In genomic region chr2:240599141-240599583, GRCh38 we compare ENCODE assay signal across 30 cellular contexts. TPM values are rescaled to one million over a fixed set of nuclear protein-coding genes. Genes with fewer than 3 reads are reported as not detected.
A peak's percentile ranks its signal among the peaks of the same experiment; 100 is the strongest.
DNase-seq lines count a peak whose midpoint lies in the region; ATAC-seq and TF ChIP-seq lines count a peak whose summit lies in the region.
"Had no signal": no experiment of that assay in that cellular context is flagged by ENCODE, and none has a peak within 500 bp of the region (broad histone marks: within the 10 kb centered on the region; RNA-seq: fewer than 3 reads in every experiment).

No MANE protein-coding gene starts in this region.

- POLR2A ChIA-PET in A673 (lab: Charles Lee; ENCODE audit: low non-redundant PET): no interaction called here

- H4K20me1 ChIP-seq in MM.1S (ENCODE audit: insufficient read depth, low read length): no peaks in the 10 kb centered on the region

- CTCF ChIA-PET in A673 (lab: Charles Lee): no interaction called here

- no peak overlapping the region for H3K4me3 Mint-ChIP-seq in activated T-cell treated with anti-CD3 and anti-CD28 coated beads, Interleukin-2, amount 50 U/mL, for 72 hours
- H3K4me3 Mint-ChIP-seq in CD14-positive monocyte (no peak overlapping the region), nephron progenitor cell (no peak overlapping the region)
- H3K4me3 Mint-ChIP-seq in stimulated activated memory B cell treated with anti-CD40 and anti-IgM and Interleukin-4, amounts not matched to agents 10 μg/mL and 1 μg/mL and 100 μg/mL, for 72 hours: no peak overlapping the region
- H3K4me3 Mint-ChIP-seq: activated CD4-positive, alpha-beta T cell treated with anti-CD3 and anti-CD28 coated beads for 36 hours; activated naive CD8-positive, alpha-beta T cell treated with anti-CD3 and anti-CD28 coated beads, Interleukin-2, amount 50 U/mL, for 24 hours; B cell; CD8-positive, alpha-beta memory T cell; HFFc6; naive B cell; stimulated activated naive CD8-positive, alpha-beta T cell treated with anti-CD3 and anti-CD28 coated beads, Interleukin-15, Interleukin-2, amounts not matched to agents 100 ng/mL and 50 ng/mL, for 24 hours had no signal

- H2AFZ ChIP-seq in MM.1S (ENCODE audit: low read length): no peak overlapping the region
- H2AFZ ChIP-seq: PC-9 had no signal

- no peak overlapping the region for H3K9ac ChIP-seq in MM.1S (ENCODE audit: low read length)

- no peaks in the 10 kb centered on the region for H3K36me3 Mint-ChIP-seq in activated T-cell treated with anti-CD3 and anti-CD28 coated beads, Interleukin-2, amount 50 U/mL, for 72 hours (ENCODE audit: insufficient read depth in 2 of 2)
- H3K36me3 Mint-ChIP-seq in CD14-positive monocyte: peaks cover 36 to 68% of the 10 kb centered on the region in 2 donors
- no peaks in the 10 kb centered on the region for H3K36me3 Mint-ChIP-seq in activated naive CD4-positive, alpha-beta T cell treated with anti-CD3 and anti-CD28 coated beads, Interleukin-2, amount 50 U/mL, for 72 hours
- H3K36me3 Mint-ChIP-seq in nephron progenitor cell (ENCODE audit: low read depth): peaks cover 6% of the 10 kb centered on the region
- peaks cover 29% of the 10 kb centered on the region for H3K36me3 Mint-ChIP-seq in stimulated activated memory B cell treated with anti-CD40 and anti-IgM and Interleukin-4, amounts not matched to agents 10 μg/mL and 1 μg/mL and 100 μg/mL, for 72 hours
- H3K36me3 Mint-ChIP-seq: naive B cell had no signal

- H3K27ac Mint-ChIP-seq in activated T-cell treated with anti-CD3 and anti-CD28 coated beads, Interleukin-2, amount 50 U/mL, for 72 hours: no peak overlapping the region
- H3K27ac Mint-ChIP-seq in CD14-positive monocyte (no peak overlapping the region), nephron progenitor cell (peak overlapping the region; percentile 77)
- peak overlapping the region; percentile 86 to 89 for H3K27ac Mint-ChIP-seq in activated naive CD4-positive, alpha-beta T cell treated with anti-CD3 and anti-CD28 coated beads, Interleukin-2, amount 50 U/mL, for 72 hours
- no peak overlapping the region for H3K27ac Mint-ChIP-seq in stimulated activated memory B cell treated with anti-CD40 and anti-IgM and Interleukin-4, amounts not matched to agents 10 μg/mL and 1 μg/mL and 100 μg/mL, for 72 hours
- H3K27ac Mint-ChIP-seq: activated CD4-positive, alpha-beta T cell treated with anti-CD3 and anti-CD28 coated beads for 36 hours; activated naive CD8-positive, alpha-beta T cell treated with anti-CD3 and anti-CD28 coated beads, Interleukin-2, amount 50 U/mL, for 24 hours; B cell; HFFc6; progenitor cell of endocrine pancreas; stimulated activated naive CD8-positive, alpha-beta T cell treated with anti-CD3 and anti-CD28 coated beads, Interleukin-15, Interleukin-2, amounts not matched to agents 100 ng/mL and 50 ng/mL, for 24 hours had no signal

- H3K9me3 Mint-ChIP-seq in activated T-cell treated with anti-CD3 and anti-CD28 coated beads, Interleukin-2, amount 50 U/mL, for 72 hours: no peaks in the 10 kb centered on the region
- no peaks in the 10 kb centered on the region for H3K9me3 Mint-ChIP-seq in CD14-positive monocyte
- no peaks in the 10 kb centered on the region for H3K9me3 Mint-ChIP-seq in activated naive CD4-positive, alpha-beta T cell treated with anti-CD3 and anti-CD28 coated beads, Interleukin-2, amount 50 U/mL, for 72 hours
- H3K9me3 Mint-ChIP-seq in nephron progenitor cell: no peaks in the 10 kb centered on the region
- no peaks in the 10 kb centered on the region for H3K9me3 Mint-ChIP-seq in stimulated activated memory B cell treated with anti-CD40 and anti-IgM and Interleukin-4, amounts not matched to agents 10 μg/mL and 1 μg/mL and 100 μg/mL, for 72 hours
- H3K9me3 Mint-ChIP-seq: activated naive CD8-positive, alpha-beta T cell treated with anti-CD3 and anti-CD28 coated beads, Interleukin-2, amount 50 U/mL, for 24 hours; CD8-positive, alpha-beta memory T cell; HFFc6; naive B cell; stimulated activated naive CD8-positive, alpha-beta T cell treated with anti-CD3 and anti-CD28 coated beads, Interleukin-15, Interleukin-2, amounts not matched to agents 100 ng/mL and 50 ng/mL, for 24 hours had no signal

- peaks cover 5% of the 10 kb centered on the region for H3K79me2 ChIP-seq in MM.1S (ENCODE audit: low read length)

- no peaks in the 10 kb centered on the region for H3K27me3 Mint-ChIP-seq in activated T-cell treated with anti-CD3 and anti-CD28 coated beads, Interleukin-2, amount 50 U/mL, for 72 hours (ENCODE audit: low read depth)
- peaks cover 0 to 3% (median 0%) of the 10 kb centered on the region in 3 donors for H3K27me3 Mint-ChIP-seq in CD14-positive monocyte (ENCODE audit: low read depth in 3 of 3)
- no peaks in the 10 kb centered on the region for H3K27me3 Mint-ChIP-seq in nephron progenitor cell (ENCODE audit: low read depth, poor library complexity)
- no peaks in the 10 kb centered on the region for H3K27me3 Mint-ChIP-seq in stimulated activated memory B cell treated with anti-CD40 and anti-IgM and Interleukin-4, amounts not matched to agents 10 μg/mL and 1 μg/mL and 100 μg/mL, for 72 hours
- H3K27me3 Mint-ChIP-seq: activated CD4-positive, alpha-beta T cell treated with anti-CD3 and anti-CD28 coated beads for 36 hours; activated naive CD8-positive, alpha-beta T cell treated with anti-CD3 and anti-CD28 coated beads, Interleukin-2, amount 50 U/mL, for 24 hours; B cell; CD8-positive, alpha-beta memory T cell; naive B cell; progenitor cell of endocrine pancreas; stimulated activated naive CD8-positive, alpha-beta T cell treated with anti-CD3 and anti-CD28 coated beads, Interleukin-15, Interleukin-2, amounts not matched to agents 100 ng/mL and 50 ng/mL, for 24 hours had no signal

- peak; percentile 7 for DNase-seq in activated T-cell treated with anti-CD3 and anti-CD28 coated beads, Interleukin-2, amount 50 U/mL, for 1 hour
- DNase-seq in activated T-cell treated with anti-CD3 and anti-CD28 coated beads, Interleukin-2, amount 50 U/mL, for 72 hours: no peak
- DNase-seq in CD14-positive monocyte (ENCODE audit: low spot score) (peak; percentile 31), nephron progenitor cell (no peak), A673 (ENCODE audit: low spot score) (no peak), MM.1S (no peak)
- no peak for DNase-seq in activated naive CD4-positive, alpha-beta T cell treated with anti-CD3 and anti-CD28 coated beads, Interleukin-2, amount 50 U/mL, for 72 hours (ENCODE audit: low spot score in 2 of 2)
- DNase-seq: activated CD4-positive, alpha-beta T cell treated with anti-CD3 and anti-CD28 coated beads for 36 hours; activated naive CD8-positive, alpha-beta T cell treated with anti-CD3 and anti-CD28 coated beads, Interleukin-2, amount 50 U/mL, for 24 hours; DMS 273 treated with DMSO at 0.1 percent for 48 hours; EL; erythroblast; GOT3; HFFc6; hypothalamus; IMR-90; midbrain; naive B cell; NCI-H1436 treated with DMSO at 0.1 percent for 48 hours; NCI-H2081 treated with DMSO at 0.1 percent for 48 hours; NCI-H226; PC-9; SHP77 treated with DMSO at 0.1 percent for 48 hours had no signal

- H3K4me2 ChIP-seq in MM.1S (ENCODE audit: low read depth, low read length): no peak overlapping the region
- H3K4me2 ChIP-seq: PC-9 had no signal

- no peaks in the 10 kb centered on the region for H3K9me2 ChIP-seq in MM.1S (replicated peaks; ENCODE audit: insufficient read depth, low read length)

- H3K9me3 ChIP-seq in A673 (ENCODE audit: low read depth, low read length, poor library complexity, severe bottlenecking) (no peaks in the 10 kb centered on the region), MM.1S (replicated peaks; ENCODE audit: insufficient read depth, low read length) (no peaks in the 10 kb centered on the region)
- H3K9me3 ChIP-seq: neutrophil had no signal

- no peak overlapping the region for H3K27ac ChIP-seq in A673 (ENCODE audit: low read depth, low read length, poor library complexity, severe bottlenecking)
- H3K27ac ChIP-seq in MM.1S (ENCODE audit: low read length): no peak overlapping the region
- H3K27ac ChIP-seq: cardiac muscle cell, neutrophil, PC-9 had no signal

- no peak for ATAC-seq in activated T-cell treated with anti-CD3 and anti-CD28 coated beads, Interleukin-2, amount 50 U/mL, for 72 hours (replicated peaks in 1 of 2)
- ATAC-seq in activated naive CD4-positive, alpha-beta T cell treated with anti-CD3 and anti-CD28 coated beads, Interleukin-2, amount 50 U/mL, for 72 hours: no peak
- ATAC-seq in stimulated activated memory B cell treated with anti-CD40 and anti-IgM and Interleukin-4, amounts not matched to agents 10 μg/mL and 1 μg/mL and 100 μg/mL, for 72 hours: no peak
- ATAC-seq: activated CD4-positive, alpha-beta T cell treated with anti-CD3 and anti-CD28 coated beads for 36 hours; activated naive CD8-positive, alpha-beta T cell treated with anti-CD3 and anti-CD28 coated beads, Interleukin-2, amount 50 U/mL, for 24 hours had no signal

- BruUV-seq in A673 (replicated peaks; lab: Mats Ljungman, UMichigan): no TSS peak

- H3K27me3 ChIP-seq in A673 (replicated peaks; ENCODE audit: insufficient read depth, low read depth, low read length, poor library complexity): no peaks in the 10 kb centered on the region
- H3K27me3 ChIP-seq in MM.1S (replicated peaks; ENCODE audit: insufficient read depth, low read length): no peaks in the 10 kb centered on the region
- H3K27me3 ChIP-seq: cardiac muscle cell, neutrophil had no signal

- H3K4me3 ChIP-seq in A673 (ENCODE audit: low read depth, low read length, poor library complexity, severe bottlenecking) (no peak overlapping the region), MM.1S (ENCODE audit: low read length) (no peak overlapping the region)
- H3K4me3 ChIP-seq: cardiac muscle cell, PC-9 had no signal

- no peaks in the 10 kb centered on the region for H3K4me1 Mint-ChIP-seq in activated T-cell treated with anti-CD3 and anti-CD28 coated beads, Interleukin-2, amount 50 U/mL, for 72 hours (ENCODE audit: low read depth)
- H3K4me1 Mint-ChIP-seq in CD14-positive monocyte (peaks cover 3% of the 10 kb centered on the region), nephron progenitor cell (peaks cover 1% of the 10 kb centered on the region)
- H3K4me1 Mint-ChIP-seq in stimulated activated memory B cell treated with anti-CD40 and anti-IgM and Interleukin-4, amounts not matched to agents 10 μg/mL and 1 μg/mL and 100 μg/mL, for 72 hours: no peaks in the 10 kb centered on the region
- H3K4me1 Mint-ChIP-seq: activated CD4-positive, alpha-beta T cell treated with anti-CD3 and anti-CD28 coated beads for 36 hours; activated naive CD8-positive, alpha-beta T cell treated with anti-CD3 and anti-CD28 coated beads, Interleukin-2, amount 50 U/mL, for 24 hours; B cell; CD8-positive, alpha-beta memory T cell; naive B cell had no signal

- intact Hi-C loops in CD14-positive monocyte (cut with micrococcal nuclease): no loop called here
- intact Hi-C loops in A673 (cut with micrococcal nuclease; ENCODE audit: unreplicated experiment): no loop called here

- H3K4me1 ChIP-seq in A673 (ENCODE audit: insufficient read depth, low read length, poor library complexity, severe bottlenecking) (no peaks in the 10 kb centered on the region), MM.1S (ENCODE audit: low read length) (no peaks in the 10 kb centered on the region)

- no peak for TF ChIP-seq CTCF in CD14-positive monocyte (IDR thresholded peaks at IDR 0.05)
- TF ChIP-seq CTCF in nephron progenitor cell (IDR thresholded peaks at IDR 0.05): no peak
- no peak for TF ChIP-seq CTCF in A673 (conservative IDR thresholded peaks at IDR 0.05; ENCODE audit: low read depth, low read length)
- no peak for TF ChIP-seq CTCF in MM.1S (IDR thresholded peaks at IDR 0.05; ENCODE audit: low read length)

- H3K36me3 ChIP-seq in A673 (ENCODE audit: insufficient read depth, low read length, poor library complexity, severe bottlenecking) (peaks cover 7% of the 10 kb centered on the region), MM.1S (replicated peaks; ENCODE audit: insufficient read depth, low read length) (no peaks in the 10 kb centered on the region)

- H3F3A ChIP-seq in MM.1S (ENCODE audit: insufficient read depth, low read length): no peaks in the 10 kb centered on the region

RNA-seq across cellular contexts. Expression of gene CAPN10, which starts 12.6 kb away (rescaled TPM):
- 10 to 100 TPM; 36.9 to 43.7 TPM for total RNA-seq in activated T-cell treated with anti-CD3 and anti-CD28 coated beads, Interleukin-2, amount 50 U/mL, for 72 hours
- 1 to 10 TPM; 7.3 to 7.4 TPM for polyA plus RNA-seq in CD14-positive monocyte
- 10 to 100 TPM; 28.9 to 39.0 TPM for total RNA-seq in activated naive CD4-positive, alpha-beta T cell treated with anti-CD3 and anti-CD28 coated beads, Interleukin-2, amount 50 U/mL, for 72 hours
- total RNA-seq in A673 (2021): 43.4 and 43.5 TPM in 2 replicates

RNA-seq across cellular contexts. Expression of gene GPR35, which starts 26.1 kb away (rescaled TPM):
- 10 to 100 TPM; 48.2 to 50.7 TPM for total RNA-seq in activated T-cell treated with anti-CD3 and anti-CD28 coated beads, Interleukin-2, amount 50 U/mL, for 72 hours
- polyA plus RNA-seq in CD14-positive monocyte: 10 to 100 TPM; 30.6 to 36.3 TPM
- 1 to 10 TPM; 1.5 to 7.9 TPM for total RNA-seq in activated naive CD4-positive, alpha-beta T cell treated with anti-CD3 and anti-CD28 coated beads, Interleukin-2, amount 50 U/mL, for 72 hours
- total RNA-seq in A673 (2021): 2.7 and 2.9 TPM in 2 replicates
- total RNA-seq: IMR-90 had no signal

RNA-seq across cellular contexts. Expression of gene RNPEPL1, which starts 30.9 kb away (rescaled TPM):
- total RNA-seq in activated T-cell treated with anti-CD3 and anti-CD28 coated beads, Interleukin-2, amount 50 U/mL, for 72 hours: 10 to 100 TPM; 74.0 to 77.3 TPM
- 10 to 100 TPM; 15.4 to 36.4 TPM for polyA plus RNA-seq in CD14-positive monocyte
- 10 to 100 TPM; 22.6 to 51.2 TPM for total RNA-seq in activated naive CD4-positive, alpha-beta T cell treated with anti-CD3 and anti-CD28 coated beads, Interleukin-2, amount 50 U/mL, for 72 hours
- 26.5 and 29.4 TPM in 2 replicates for total RNA-seq in A673 (2021)

RNA-seq across cellular contexts. Expression of gene DUSP28, which starts 39.0 kb away (rescaled TPM):
- total RNA-seq in activated T-cell treated with anti-CD3 and anti-CD28 coated beads, Interleukin-2, amount 50 U/mL, for 72 hours: 1 to 10 TPM; 7.1 to 7.3 TPM
- 10 to 100 TPM; 17.1 to 17.7 TPM for polyA plus RNA-seq in CD14-positive monocyte
- 1 to 10 TPM; 3.8 to 5.4 TPM for total RNA-seq in activated naive CD4-positive, alpha-beta T cell treated with anti-CD3 and anti-CD28 coated beads, Interleukin-2, amount 50 U/mL, for 72 hours
- 4.9 and 5.1 TPM in 2 replicates for total RNA-seq in A673 (2021)

RNA-seq across cellular contexts. Expression of gene ANKMY1, which starts 41.4 kb away (rescaled TPM):
- total RNA-seq in activated T-cell treated with anti-CD3 and anti-CD28 coated beads, Interleukin-2, amount 50 U/mL, for 72 hours: 10 to 100 TPM; 31.6 to 44.9 TPM
- 1 to 10 TPM; 2.1 to 2.9 TPM for polyA plus RNA-seq in CD14-positive monocyte
- 10 to 100 TPM; 15.4 to 22.1 TPM for total RNA-seq in activated naive CD4-positive, alpha-beta T cell treated with anti-CD3 and anti-CD28 coated beads, Interleukin-2, amount 50 U/mL, for 72 hours
- total RNA-seq in A673 (2021): 21.0 and 21.8 TPM in 2 replicates

Comparison
In these comparisons a context has a peak if more than half of its experiments do, and no peak if none do; other contexts are left out.
1. DNase-seq: peak in activated T-cell treated with anti-CD3 and anti-CD28 coated beads, Interleukin-2, amount 50 U/mL, for 1 hour (single experiment) and CD14-positive monocyte (single experiment); none in activated T-cell treated with anti-CD3 and anti-CD28 coated beads, Interleukin-2, amount 50 U/mL, for 72 hours (0 of 2), activated naive CD4-positive, alpha-beta T cell treated with anti-CD3 and anti-CD28 coated beads, Interleukin-2, amount 50 U/mL, for 72 hours (0 of 2), nephron progenitor cell (single experiment), A673 (single experiment) and MM.1S (single experiment).
2. H3K27ac Mint-ChIP-seq: peak in activated naive CD4-positive, alpha-beta T cell treated with anti-CD3 and anti-CD28 coated beads, Interleukin-2, amount 50 U/mL, for 72 hours (2 of 2) and nephron progenitor cell (single experiment); none in activated T-cell treated with anti-CD3 and anti-CD28 coated beads, Interleukin-2, amount 50 U/mL, for 72 hours (single experiment), CD14-positive monocyte (0 of 7) and stimulated activated memory B cell treated with anti-CD40 and anti-IgM and Interleukin-4, amounts not matched to agents 10 μg/mL and 1 μg/mL and 100 μg/mL, for 72 hours (single experiment).
3. RNA of gene GPR35, which starts 26.1 kb away (total RNA-seq): 48.2 to 50.7 TPM in activated T-cell treated with anti-CD3 and anti-CD28 coated beads, Interleukin-2, amount 50 U/mL, for 72 hours; 1.5 to 7.9 TPM in activated naive CD4-positive, alpha-beta T cell treated with anti-CD3 and anti-CD28 coated beads, Interleukin-2, amount 50 U/mL, for 72 hours and 2.7 to 2.9 TPM in A673; every median in the first group is over 4 times any median in the second.